ENCODE assay signal across 1 cellular context in the genomic region with DNA sequence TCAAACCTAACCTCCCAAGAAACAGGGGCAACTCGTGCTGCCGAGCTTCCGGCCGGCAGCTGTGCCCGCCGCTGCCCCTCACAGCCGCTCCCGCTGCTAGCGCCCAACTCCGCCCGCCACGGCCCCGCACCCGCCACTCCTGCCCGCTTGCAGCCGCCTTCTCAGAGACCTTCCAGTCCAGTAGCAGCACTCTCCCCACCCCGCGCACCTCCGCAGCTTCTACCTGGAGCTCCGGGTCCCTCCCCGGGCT.
TF ChIP-seq lines count a peak whose summit lies in the region.

No MANE protein-coding gene starts in this region.

TF ChIP-seq in HepG2, 621 proteins besides CTCF, POLR2A, EP300 and RAD21 (continued from another document):
- TF ChIP-seq ZNF275 (CRISPR knock-in tag; IDR thresholded peaks at IDR 0.05; ENCODE audit: borderline replicate concordance) (0 out of 2 replicates have a peak, but pooled peaks have one; percentile 54), JARID2 (CRISPR knock-in tag; IDR thresholded peaks at IDR 0.05; ENCODE audit: insufficient replicate concordance) (no peak), NFKB2 (CRISPR knock-in tag; IDR thresholded peaks at IDR 0.05; ENCODE audit: borderline replicate concordance) (peak; percentile 65; the same call in 1 of the 2 replicates), FOXA3 (CRISPR knock-in tag; IDR thresholded peaks at IDR 0.05) (no peak), KLF12 (CRISPR knock-in tag; IDR thresholded peaks at IDR 0.05; ENCODE audit: borderline replicate concordance) (no peak), ZSCAN22 (CRISPR knock-in tag; IDR thresholded peaks at IDR 0.05) (no peak), PAX8 (CRISPR knock-in tag; IDR thresholded peaks at IDR 0.05; ENCODE audit: borderline replicate concordance) (no peak), ZFP36 (IDR thresholded peaks at IDR 0.05; ENCODE audit: borderline replicate concordance, low read depth, low read length, partially characterized antibody) (no peak), TARDBP (CRISPR knock-in tag; IDR thresholded peaks at IDR 0.05) (no peak)
- TF ChIP-seq, protein P1, sequence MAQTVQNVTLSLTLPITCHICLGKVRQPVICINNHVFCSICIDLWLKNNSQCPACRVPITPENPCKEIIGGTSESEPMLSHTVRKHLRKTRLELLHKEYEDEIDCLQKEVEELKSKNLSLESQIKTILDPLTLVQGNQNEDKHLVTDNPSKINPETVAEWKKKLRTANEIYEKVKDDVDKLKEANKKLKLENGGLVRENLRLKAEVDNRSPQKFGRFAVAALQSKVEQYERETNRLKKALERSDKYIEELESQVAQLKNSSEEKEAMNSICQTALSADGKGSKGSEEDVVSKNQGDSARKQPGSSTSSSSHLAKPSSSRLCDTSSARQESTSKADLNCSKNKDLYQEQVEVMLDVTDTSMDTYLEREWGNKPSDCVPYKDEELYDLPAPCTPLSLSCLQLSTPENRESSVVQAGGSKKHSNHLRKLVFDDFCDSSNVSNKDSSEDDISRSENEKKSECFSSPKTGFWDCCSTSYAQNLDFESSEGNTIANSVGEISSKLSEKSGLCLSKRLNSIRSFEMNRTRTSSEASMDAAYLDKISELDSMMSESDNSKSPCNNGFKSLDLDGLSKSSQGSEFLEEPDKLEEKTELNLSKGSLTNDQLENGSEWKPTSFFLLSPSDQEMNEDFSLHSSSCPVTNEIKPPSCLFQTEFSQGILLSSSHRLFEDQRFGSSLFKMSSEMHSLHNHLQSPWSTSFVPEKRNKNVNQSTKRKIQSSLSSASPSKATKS (CRISPR knock-in tag; IDR thresholded peaks at IDR 0.05): no peak; the same call in 1 of the 2 replicates
- TF ChIP-seq, protein P2, sequence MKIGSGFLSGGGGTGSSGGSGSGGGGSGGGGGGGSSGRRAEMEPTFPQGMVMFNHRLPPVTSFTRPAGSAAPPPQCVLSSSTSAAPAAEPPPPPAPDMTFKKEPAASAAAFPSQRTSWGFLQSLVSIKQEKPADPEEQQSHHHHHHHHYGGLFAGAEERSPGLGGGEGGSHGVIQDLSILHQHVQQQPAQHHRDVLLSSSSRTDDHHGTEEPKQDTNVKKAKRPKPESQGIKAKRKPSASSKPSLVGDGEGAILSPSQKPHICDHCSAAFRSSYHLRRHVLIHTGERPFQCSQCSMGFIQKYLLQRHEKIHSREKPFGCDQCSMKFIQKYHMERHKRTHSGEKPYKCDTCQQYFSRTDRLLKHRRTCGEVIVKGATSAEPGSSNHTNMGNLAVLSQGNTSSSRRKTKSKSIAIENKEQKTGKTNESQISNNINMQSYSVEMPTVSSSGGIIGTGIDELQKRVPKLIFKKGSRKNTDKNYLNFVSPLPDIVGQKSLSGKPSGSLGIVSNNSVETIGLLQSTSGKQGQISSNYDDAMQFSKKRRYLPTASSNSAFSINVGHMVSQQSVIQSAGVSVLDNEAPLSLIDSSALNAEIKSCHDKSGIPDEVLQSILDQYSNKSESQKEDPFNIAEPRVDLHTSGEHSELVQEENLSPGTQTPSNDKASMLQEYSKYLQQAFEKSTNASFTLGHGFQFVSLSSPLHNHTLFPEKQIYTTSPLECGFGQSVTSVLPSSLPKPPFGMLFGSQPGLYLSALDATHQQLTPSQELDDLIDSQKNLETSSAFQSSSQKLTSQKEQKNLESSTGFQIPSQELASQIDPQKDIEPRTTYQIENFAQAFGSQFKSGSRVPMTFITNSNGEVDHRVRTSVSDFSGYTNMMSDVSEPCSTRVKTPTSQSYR (CRISPR knock-in tag; IDR thresholded peaks at IDR 0.05; ENCODE audit: borderline replicate concordance): no peak
TF ChIP-seq in HepG2: peak in this region for 166.
